In the genomic region with DNA sequence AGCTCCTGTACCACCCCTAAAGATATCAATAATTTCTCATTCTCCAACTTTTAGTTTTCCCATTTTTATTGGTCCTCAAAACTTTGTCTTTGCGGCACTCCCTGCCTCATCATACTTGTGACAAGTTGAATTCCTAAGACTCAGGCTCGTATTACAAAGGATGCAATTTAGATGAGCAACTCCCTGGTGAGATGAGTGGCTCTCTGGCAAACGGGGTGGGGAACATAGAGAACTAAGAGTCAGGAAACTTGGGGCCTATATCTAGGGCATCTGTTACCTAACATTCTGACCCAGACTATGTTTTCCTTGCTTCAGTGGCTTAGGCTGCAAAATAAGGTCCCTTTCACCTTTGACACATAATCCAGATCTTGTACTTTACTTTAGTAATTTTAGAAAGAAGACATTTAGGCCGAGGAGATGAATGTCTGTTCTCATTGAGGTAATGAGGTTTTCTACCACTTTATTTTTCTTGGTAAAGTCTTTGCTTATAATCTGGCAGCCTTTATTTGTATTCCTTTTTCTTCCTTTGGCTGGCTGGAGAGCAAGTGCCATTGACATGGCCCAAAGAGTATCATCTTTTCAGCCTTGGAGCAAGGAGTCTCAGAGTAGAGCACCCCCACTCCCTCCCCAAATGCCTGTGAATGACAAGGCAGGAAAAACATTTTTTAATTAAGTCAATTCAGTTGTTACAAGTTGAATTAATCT, we compare ENCODE assay signal across 1 cellular context.
TF ChIP-seq lines count a peak whose summit lies in the region.

No MANE protein-coding gene starts in this region.

TF ChIP-seq in H1, 55 proteins besides CTCF, POLR2A, EP300 and RAD21:
- TF ChIP-seq ZNF274 (IDR thresholded peaks at IDR 0.05; ENCODE audit: borderline replicate concordance, extremely low read depth, low read length) (no peak), FOSL1 (IDR thresholded peaks at IDR 0.05; ENCODE audit: insufficient read depth, low read depth, low read length) (no peak), CBX8 (IDR thresholded peaks at IDR 0.05; ENCODE audit: borderline replicate concordance, low read depth, low read length) (no peak), SAP30 (IDR thresholded peaks at IDR 0.05; ENCODE audit: insufficient read depth, insufficient replicate concordance, low read length) (no peak), EGR1 (IDR thresholded peaks at IDR 0.05; ENCODE audit: borderline replicate concordance, low read depth, low read length) (no peak), KDM4A (IDR thresholded peaks at IDR 0.05; ENCODE audit: low read depth, low read length, severe bottlenecking) (no peak), JUND (IDR thresholded peaks at IDR 0.05; ENCODE audit: low read length) (no peak), CREB1 (IDR thresholded peaks at IDR 0.05) (no peak)
